ENCODE assay signal across 15 cellular contexts in genomic region chr1:25927541-25928265, GRCh38. TPM values are rescaled to one million over a fixed set of nuclear protein-coding genes. Genes with fewer than 3 reads are reported as not detected.
DNase-seq lines count a peak whose midpoint lies in the region; ATAC-seq and TF ChIP-seq lines count a peak whose summit lies in the region.
"Had no signal": no experiment of that assay in that cellular context is flagged by ENCODE, and none has a peak within 500 bp of the region (broad histone marks: within the 10 kb centered on the region; RNA-seq: fewer than 3 reads in every experiment).

No MANE protein-coding gene starts in this region.

- peaks cover 4% of the 10 kb centered on the region for H3K4me1 ChIP-seq in endodermal cell (ENCODE audit: control insufficient read depth, insufficient read depth, low read length)
- H3K4me1 ChIP-seq: HAP-1 had no signal

- H3K9me3 ChIP-seq in endodermal cell (ENCODE audit: control insufficient read depth, low read length) (no peaks in the 10 kb centered on the region), T-helper 17 cell (ENCODE audit: control insufficient read depth, low read length, poor library complexity, severe bottlenecking) (no peaks in the 10 kb centered on the region)
- H3K9me3 ChIP-seq: HAP-1, left ventricle myocardium inferior had no signal

- no peak overlapping the region for H3K9ac ChIP-seq in endodermal cell (ENCODE audit: extremely low read depth, low read length, poor library complexity, severe bottlenecking)

- peaks cover 16% of the 10 kb centered on the region for H3K4me1 Mint-ChIP-seq in endodermal cell
- peaks cover 5% of the 10 kb centered on the region for H3K4me1 Mint-ChIP-seq in T-helper 17 cell

- DNase-seq in NCI-H345 (lab: John Stamatoyannopoulos, UW) (peak; percentile 18), NCI-H345 treated with DMSO at 0.1 percent for 48 hours (lab: John Stamatoyannopoulos, UW; ENCODE audit: unreplicated experiment) (no peak), NCI-H748 (lab: John Stamatoyannopoulos, UW; ENCODE audit: unreplicated experiment) (peak; percentile 91), endodermal cell (peak; percentile 75), superior temporal gyrus (ENCODE audit: extremely low spot score) (peak; percentile 51), T-helper 17 cell (no peak), GM19238 (ENCODE audit: insufficient read length, low spot score) (no peak)
- DNase-seq: activated T-cell treated with anti-CD3 and anti-CD28 coated beads for 4 hours, brain microvascular endothelial cell, left ventricle myocardium inferior, NCI-H2029 treated with DMSO at 0.1 percent for 48 hours, T-helper 2 cell had no signal

- H3K4me3 Mint-ChIP-seq in endodermal cell = no peak overlapping the region
- no peak overlapping the region for H3K4me3 Mint-ChIP-seq in T-helper 17 cell

- H3K27ac ChIP-seq in endodermal cell (ENCODE audit: low read depth, low read length) = peak overlapping the region; percentile 93
- H3K27ac ChIP-seq: brain microvascular endothelial cell, left ventricle myocardium inferior had no signal

- no peak overlapping the region for H3K4me3 ChIP-seq in endodermal cell (ENCODE audit: low read length)
- H3K4me3 ChIP-seq: HAP-1, left ventricle myocardium inferior had no signal

- no peaks in the 10 kb centered on the region for H3K9me3 Mint-ChIP-seq in endodermal cell

- H3K27me3 Mint-ChIP-seq in endodermal cell (ENCODE audit: insufficient read depth) = peaks cover 8% of the 10 kb centered on the region
- peaks cover 15% of the 10 kb centered on the region for H3K27me3 Mint-ChIP-seq in T-helper 17 cell

- no peaks in the 10 kb centered on the region for H3K36me3 ChIP-seq in endodermal cell (ENCODE audit: control insufficient read depth, insufficient read depth, low read length)
- H3K36me3 ChIP-seq: brain microvascular endothelial cell, HAP-1, left ventricle myocardium inferior had no signal

- TF ChIP-seq CTCF in endodermal cell (conservative IDR thresholded peaks at IDR 0.05) = no peak

- H3K27ac Mint-ChIP-seq in endodermal cell (no peak overlapping the region), T-helper 17 cell (no peak overlapping the region)

- ATAC-seq in T-helper 17 cell (no peak), HG03469 (IDR thresholded peaks at IDR 0.05; ENCODE audit: unreplicated experiment) (no peak)
- ATAC-seq: sciatic nerve had no signal

- H3K36me3 Mint-ChIP-seq in endodermal cell (ENCODE audit: low read depth) = no peaks in the 10 kb centered on the region
- H3K36me3 Mint-ChIP-seq in T-helper 17 cell (ENCODE audit: low read depth) = no peaks in the 10 kb centered on the region

- H3K27me3 ChIP-seq in endodermal cell (ENCODE audit: control insufficient read depth, insufficient read depth, low read length, poor library complexity, severe bottlenecking) = no peaks in the 10 kb centered on the region
- H3K27me3 ChIP-seq: brain microvascular endothelial cell had no signal

- WGBS in endodermal cell (ENCODE audit: insufficient coverage in 1 of 2, insufficient read length in 1 of 2), 2 experiments = 94 to 96% methylated on average over 3 to 5 of the region's 5 CpGs

RNA-seq across cellular contexts. Expression of gene STMN1, which starts 21.5 kb away (rescaled TPM):
- total RNA-seq in endodermal cell = 100 to 1,000 TPM; 543 to 585 TPM
- 1,221 TPM for polyA plus RNA-seq in endodermal cell (2013, experiment 1 of 2)
- 1,270 TPM for polyA plus RNA-seq in endodermal cell (2013, experiment 2 of 2)
- 10 to 100 TPM in 1 of 2 donors, 1 to 10 TPM in 1; 9.3 to 13.8 TPM for total RNA-seq in T-helper 17 cell

RNA-seq across cellular contexts. Expression of gene PAQR7, which starts 52.2 kb away (rescaled TPM):
- total RNA-seq in endodermal cell (10 to 100 TPM; 11.7 to 15.0 TPM), T-helper 17 cell (1 to 10 TPM; 1.4 to 2.6 TPM)
- polyA plus RNA-seq in endodermal cell (2013, experiment 1 of 2) = 5.5 TPM
- polyA plus RNA-seq in endodermal cell (2013, experiment 2 of 2) = 5.7 TPM

Comparison
In these comparisons a context has a peak if more than half of its experiments do, and no peak if none do; other contexts are left out.
1. DNase-seq: peak in NCI-H345 (single experiment), NCI-H748 (single experiment), endodermal cell (single experiment) and superior temporal gyrus (single experiment); none in NCI-H345 treated with DMSO at 0.1 percent for 48 hours (single experiment), T-helper 17 cell (0 of 3) and GM19238 (single experiment).
2. RNA of gene STMN1, which starts 21.5 kb away (total RNA-seq): 543 to 585 TPM in endodermal cell; 9.3 to 13.8 TPM in T-helper 17 cell; every median in the first group is over 10 times any median in the second.